28 cellular contexts compared by ENCODE assay signal in genomic region chr3:39665441-39665840, GRCh38.
"Had no signal": no experiment of that assay in that cellular context is flagged by ENCODE, and none has a peak within 500 bp of the region (broad histone marks: within the 10 kb centered on the region; RNA-seq: fewer than 3 reads in every experiment).

No MANE protein-coding gene starts in this region.

- H3K36me3 Mint-ChIP-seq: natural killer cell; neural progenitor cell; stimulated activated effector memory CD8-positive, alpha-beta T cell treated with anti-CD3 and anti-CD28 coated beads, Interleukin-12 subunit alpha, Interleukin-12 subunit beta, amount 100 ng/mL, for 72 hours; stimulated activated naive B cell treated with anti-CD40 and anti-IgM and Interleukin-4, amounts not matched to agents 10 μg/mL and 1 μg/mL and 100 μg/mL, for 72 hours had no signal

- H3K9ac ChIP-seq: neural progenitor cell, parathyroid adenoma had no signal

- ATAC-seq: natural killer cell; psoas muscle; right cardiac atrium; right lobe of liver; stimulated activated effector memory CD8-positive, alpha-beta T cell treated with anti-CD3 and anti-CD28 coated beads, Interleukin-12 subunit alpha, Interleukin-12 subunit beta, amount 100 ng/mL, for 72 hours; stimulated activated naive B cell treated with anti-CD40 and anti-IgM and Interleukin-4, amounts not matched to agents 10 μg/mL and 1 μg/mL and 100 μg/mL, for 72 hours had no signal

- H3K9me3 ChIP-seq: ovary, psoas muscle, right lobe of liver, sigmoid colon, stomach, thoracic aorta, thyroid gland, tibial nerve, upper lobe of left lung, uterus had no signal

- H3K4me3 Mint-ChIP-seq: natural killer cell; nephron; neural progenitor cell; stimulated activated effector memory CD8-positive, alpha-beta T cell treated with anti-CD3 and anti-CD28 coated beads, Interleukin-12 subunit alpha, Interleukin-12 subunit beta, amount 100 ng/mL, for 72 hours; stimulated activated naive B cell treated with anti-CD40 and anti-IgM and Interleukin-4, amounts not matched to agents 10 μg/mL and 1 μg/mL and 100 μg/mL, for 72 hours; stimulated activated naive CD8-positive, alpha-beta T cell treated with anti-CD3 and anti-CD28 coated beads, Interleukin-15, Interleukin-2, amounts not matched to agents 100 ng/mL and 50 ng/mL, for 24 hours had no signal

- H3K9me3 Mint-ChIP-seq: natural killer cell; nephron; neural progenitor cell; stimulated activated effector memory CD8-positive, alpha-beta T cell treated with anti-CD3 and anti-CD28 coated beads, Interleukin-12 subunit alpha, Interleukin-12 subunit beta, amount 100 ng/mL, for 72 hours; stimulated activated naive CD8-positive, alpha-beta T cell treated with anti-CD3 and anti-CD28 coated beads, Interleukin-15, Interleukin-2, amounts not matched to agents 100 ng/mL and 50 ng/mL, for 24 hours had no signal

- H3K4me1 ChIP-seq: neural progenitor cell, parathyroid adenoma, psoas muscle, right lobe of liver, sigmoid colon, stomach, thyroid gland, tibial nerve, upper lobe of left lung, uterus had no signal

- DNase-seq: natural killer cell; occipital lobe; ovary; posterior cingulate gyrus; psoas muscle; right cardiac atrium; right lobe of liver; sigmoid colon; small intestine; stimulated activated CD4-positive, alpha-beta T cell treated with anti-CD3 and anti-CD28 coated beads, Interleukin-15, amount 100 ng/mL, for 24 hours; stimulated activated CD4-positive, alpha-beta T cell treated with anti-CD3 and anti-CD28 coated beads, Interleukin-2, amount 100 ng/mL, for 24 hours; stimulated activated CD4-positive, alpha-beta T cell treated with anti-CD3 and anti-CD28 coated beads, Interleukin-2, amount 100 ng/mL, for 48 hours; stimulated activated CD4-positive, alpha-beta T cell treated with anti-CD3 and anti-CD28 coated beads, Interleukin-4, amount 100 ng/mL, for 24 hours; stimulated activated naive B cell treated with anti-CD40 and anti-IgM and Interleukin-4, amounts not matched to agents 10 μg/mL and 1 μg/mL and 100 μg/mL, for 72 hours; stimulated activated naive CD4-positive, alpha-beta T cell treated with Interleukin-2 at 50 U/mL for 16 hours; stomach; thyroid gland; trophoblast cell; upper lobe of left lung; uterus had no signal

- H3K27ac ChIP-seq: neural progenitor cell, ovary, parathyroid adenoma, psoas muscle, right lobe of liver, sigmoid colon, stomach, thoracic aorta, thyroid gland, tibial nerve, upper lobe of left lung, uterus had no signal

- H3K27me3 Mint-ChIP-seq: progenitor cell of endocrine pancreas had no signal

- H3K27ac Mint-ChIP-seq: natural killer cell; nephron; neural progenitor cell; progenitor cell of endocrine pancreas; stimulated activated effector memory CD8-positive, alpha-beta T cell treated with anti-CD3 and anti-CD28 coated beads, Interleukin-12 subunit alpha, Interleukin-12 subunit beta, amount 100 ng/mL, for 72 hours; stimulated activated naive B cell treated with anti-CD40 and anti-IgM and Interleukin-4, amounts not matched to agents 10 μg/mL and 1 μg/mL and 100 μg/mL, for 72 hours; stimulated activated naive CD8-positive, alpha-beta T cell treated with anti-CD3 and anti-CD28 coated beads, Interleukin-15, Interleukin-2, amounts not matched to agents 100 ng/mL and 50 ng/mL, for 24 hours had no signal

- H3K27me3 ChIP-seq: neural progenitor cell, ovary, right lobe of liver, sigmoid colon, stomach, thyroid gland, tibial nerve, upper lobe of left lung, uterus had no signal

- H3K4me1 Mint-ChIP-seq: natural killer cell; nephron; neural progenitor cell; stimulated activated effector memory CD8-positive, alpha-beta T cell treated with anti-CD3 and anti-CD28 coated beads, Interleukin-12 subunit alpha, Interleukin-12 subunit beta, amount 100 ng/mL, for 72 hours; stimulated activated naive B cell treated with anti-CD40 and anti-IgM and Interleukin-4, amounts not matched to agents 10 μg/mL and 1 μg/mL and 100 μg/mL, for 72 hours had no signal

- H3K36me3 ChIP-seq: neural progenitor cell, ovary, right lobe of liver, sigmoid colon, stomach, thoracic aorta, thyroid gland, tibial nerve, upper lobe of left lung, uterus had no signal

- H3K4me3 ChIP-seq: neural progenitor cell, ovary, psoas muscle, right lobe of liver, sigmoid colon, stomach, thoracic aorta, thyroid gland, tibial nerve, upper lobe of left lung, uterus had no signal
